In the genomic region with DNA sequence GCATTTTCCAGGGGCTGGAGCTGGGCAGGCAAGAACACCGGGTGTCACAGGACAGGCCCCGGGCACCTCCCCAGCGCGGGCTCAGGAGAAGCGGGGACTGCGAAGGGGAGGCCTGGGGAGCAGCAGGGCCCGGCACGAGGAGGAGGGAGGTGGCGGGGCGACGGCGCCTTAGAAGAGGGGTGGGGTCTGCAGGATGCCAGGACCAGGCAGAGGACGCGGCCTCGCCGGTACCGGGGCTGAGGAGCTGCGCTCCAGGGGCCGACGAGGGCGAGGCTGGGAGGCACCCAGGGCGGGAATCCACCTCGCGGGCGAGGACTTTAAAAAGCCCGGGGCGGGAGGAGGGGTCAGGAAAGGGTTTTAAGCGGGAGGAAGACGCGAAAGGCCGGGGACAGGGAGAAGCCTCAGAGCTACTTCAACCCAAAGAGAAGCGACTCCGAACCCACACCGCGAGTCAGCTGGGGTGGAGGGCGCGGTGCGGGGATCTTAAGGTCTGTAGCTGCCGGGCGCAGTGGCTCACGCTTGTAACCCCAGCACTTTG, we compare ENCODE assay signal across 1 cellular context.
TF ChIP-seq lines count a peak whose summit lies in the region.

No MANE protein-coding gene starts in this region.

TF ChIP-seq in K562, 482 proteins besides CTCF, POLR2A, EP300 and RAD21 (continued from another document and continues in another):
- TF ChIP-seq, protein P1, sequence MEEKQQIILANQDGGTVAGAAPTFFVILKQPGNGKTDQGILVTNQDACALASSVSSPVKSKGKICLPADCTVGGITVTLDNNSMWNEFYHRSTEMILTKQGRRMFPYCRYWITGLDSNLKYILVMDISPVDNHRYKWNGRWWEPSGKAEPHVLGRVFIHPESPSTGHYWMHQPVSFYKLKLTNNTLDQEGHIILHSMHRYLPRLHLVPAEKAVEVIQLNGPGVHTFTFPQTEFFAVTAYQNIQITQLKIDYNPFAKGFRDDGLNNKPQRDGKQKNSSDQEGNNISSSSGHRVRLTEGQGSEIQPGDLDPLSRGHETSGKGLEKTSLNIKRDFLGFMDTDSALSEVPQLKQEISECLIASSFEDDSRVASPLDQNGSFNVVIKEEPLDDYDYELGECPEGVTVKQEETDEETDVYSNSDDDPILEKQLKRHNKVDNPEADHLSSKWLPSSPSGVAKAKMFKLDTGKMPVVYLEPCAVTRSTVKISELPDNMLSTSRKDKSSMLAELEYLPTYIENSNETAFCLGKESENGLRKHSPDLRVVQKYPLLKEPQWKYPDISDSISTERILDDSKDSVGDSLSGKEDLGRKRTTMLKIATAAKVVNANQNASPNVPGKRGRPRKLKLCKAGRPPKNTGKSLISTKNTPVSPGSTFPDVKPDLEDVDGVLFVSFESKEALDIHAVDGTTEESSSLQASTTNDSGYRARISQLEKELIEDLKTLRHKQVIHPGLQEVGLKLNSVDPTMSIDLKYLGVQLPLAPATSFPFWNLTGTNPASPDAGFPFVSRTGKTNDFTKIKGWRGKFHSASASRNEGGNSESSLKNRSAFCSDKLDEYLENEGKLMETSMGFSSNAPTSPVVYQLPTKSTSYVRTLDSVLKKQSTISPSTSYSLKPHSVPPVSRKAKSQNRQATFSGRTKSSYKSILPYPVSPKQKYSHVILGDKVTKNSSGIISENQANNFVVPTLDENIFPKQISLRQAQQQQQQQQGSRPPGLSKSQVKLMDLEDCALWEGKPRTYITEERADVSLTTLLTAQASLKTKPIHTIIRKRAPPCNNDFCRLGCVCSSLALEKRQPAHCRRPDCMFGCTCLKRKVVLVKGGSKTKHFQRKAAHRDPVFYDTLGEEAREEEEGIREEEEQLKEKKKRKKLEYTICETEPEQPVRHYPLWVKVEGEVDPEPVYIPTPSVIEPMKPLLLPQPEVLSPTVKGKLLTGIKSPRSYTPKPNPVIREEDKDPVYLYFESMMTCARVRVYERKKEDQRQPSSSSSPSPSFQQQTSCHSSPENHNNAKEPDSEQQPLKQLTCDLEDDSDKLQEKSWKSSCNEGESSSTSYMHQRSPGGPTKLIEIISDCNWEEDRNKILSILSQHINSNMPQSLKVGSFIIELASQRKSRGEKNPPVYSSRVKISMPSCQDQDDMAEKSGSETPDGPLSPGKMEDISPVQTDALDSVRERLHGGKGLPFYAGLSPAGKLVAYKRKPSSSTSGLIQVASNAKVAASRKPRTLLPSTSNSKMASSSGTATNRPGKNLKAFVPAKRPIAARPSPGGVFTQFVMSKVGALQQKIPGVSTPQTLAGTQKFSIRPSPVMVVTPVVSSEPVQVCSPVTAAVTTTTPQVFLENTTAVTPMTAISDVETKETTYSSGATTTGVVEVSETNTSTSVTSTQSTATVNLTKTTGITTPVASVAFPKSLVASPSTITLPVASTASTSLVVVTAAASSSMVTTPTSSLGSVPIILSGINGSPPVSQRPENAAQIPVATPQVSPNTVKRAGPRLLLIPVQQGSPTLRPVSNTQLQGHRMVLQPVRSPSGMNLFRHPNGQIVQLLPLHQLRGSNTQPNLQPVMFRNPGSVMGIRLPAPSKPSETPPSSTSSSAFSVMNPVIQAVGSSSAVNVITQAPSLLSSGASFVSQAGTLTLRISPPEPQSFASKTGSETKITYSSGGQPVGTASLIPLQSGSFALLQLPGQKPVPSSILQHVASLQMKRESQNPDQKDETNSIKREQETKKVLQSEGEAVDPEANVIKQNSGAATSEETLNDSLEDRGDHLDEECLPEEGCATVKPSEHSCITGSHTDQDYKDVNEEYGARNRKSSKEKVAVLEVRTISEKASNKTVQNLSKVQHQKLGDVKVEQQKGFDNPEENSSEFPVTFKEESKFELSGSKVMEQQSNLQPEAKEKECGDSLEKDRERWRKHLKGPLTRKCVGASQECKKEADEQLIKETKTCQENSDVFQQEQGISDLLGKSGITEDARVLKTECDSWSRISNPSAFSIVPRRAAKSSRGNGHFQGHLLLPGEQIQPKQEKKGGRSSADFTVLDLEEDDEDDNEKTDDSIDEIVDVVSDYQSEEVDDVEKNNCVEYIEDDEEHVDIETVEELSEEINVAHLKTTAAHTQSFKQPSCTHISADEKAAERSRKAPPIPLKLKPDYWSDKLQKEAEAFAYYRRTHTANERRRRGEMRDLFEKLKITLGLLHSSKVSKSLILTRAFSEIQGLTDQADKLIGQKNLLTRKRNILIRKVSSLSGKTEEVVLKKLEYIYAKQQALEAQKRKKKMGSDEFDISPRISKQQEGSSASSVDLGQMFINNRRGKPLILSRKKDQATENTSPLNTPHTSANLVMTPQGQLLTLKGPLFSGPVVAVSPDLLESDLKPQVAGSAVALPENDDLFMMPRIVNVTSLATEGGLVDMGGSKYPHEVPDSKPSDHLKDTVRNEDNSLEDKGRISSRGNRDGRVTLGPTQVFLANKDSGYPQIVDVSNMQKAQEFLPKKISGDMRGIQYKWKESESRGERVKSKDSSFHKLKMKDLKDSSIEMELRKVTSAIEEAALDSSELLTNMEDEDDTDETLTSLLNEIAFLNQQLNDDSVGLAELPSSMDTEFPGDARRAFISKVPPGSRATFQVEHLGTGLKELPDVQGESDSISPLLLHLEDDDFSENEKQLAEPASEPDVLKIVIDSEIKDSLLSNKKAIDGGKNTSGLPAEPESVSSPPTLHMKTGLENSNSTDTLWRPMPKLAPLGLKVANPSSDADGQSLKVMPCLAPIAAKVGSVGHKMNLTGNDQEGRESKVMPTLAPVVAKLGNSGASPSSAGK (IDR thresholded peaks at IDR 0.05) = peak; percentile 92
- TF ChIP-seq RBM22 (IDR thresholded peaks at IDR 0.05; ENCODE audit: low read depth, low read length, poor library complexity, severe bottlenecking) = no peak
- TF ChIP-seq L3MBTL2 (IDR thresholded peaks at IDR 0.05) = peak; percentile 91
- TF ChIP-seq SOX6 (IDR thresholded peaks at IDR 0.05) = no peak
- TF ChIP-seq, protein P2, sequence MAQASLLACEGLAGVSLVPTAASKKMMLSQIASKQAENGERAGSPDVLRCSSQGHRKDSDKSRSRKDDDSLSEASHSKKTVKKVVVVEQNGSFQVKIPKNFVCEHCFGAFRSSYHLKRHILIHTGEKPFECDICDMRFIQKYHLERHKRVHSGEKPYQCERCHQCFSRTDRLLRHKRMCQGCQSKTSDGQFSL (CRISPR knock-in tag; IDR thresholded peaks at IDR 0.05) = no peak
- TF ChIP-seq, protein P2 (tag; IDR thresholded peaks at IDR 0.05) = no peak
- TF ChIP-seq PTTG1 (tag; IDR thresholded peaks at IDR 0.05; ENCODE audit: low read depth) = no peak
- no peak for TF ChIP-seq ZNF436 (CRISPR knock-in tag; IDR thresholded peaks at IDR 0.05)
- no peak for TF ChIP-seq HMG20A (CRISPR knock-in tag; conservative IDR thresholded peaks at IDR 0.05)
- TF ChIP-seq NFIC (IDR thresholded peaks at IDR 0.05) = no peak
- TF ChIP-seq ZNF165 (CRISPR knock-in tag; IDR thresholded peaks at IDR 0.05; ENCODE audit: borderline replicate concordance) = no peak
- TF ChIP-seq, protein P3, sequence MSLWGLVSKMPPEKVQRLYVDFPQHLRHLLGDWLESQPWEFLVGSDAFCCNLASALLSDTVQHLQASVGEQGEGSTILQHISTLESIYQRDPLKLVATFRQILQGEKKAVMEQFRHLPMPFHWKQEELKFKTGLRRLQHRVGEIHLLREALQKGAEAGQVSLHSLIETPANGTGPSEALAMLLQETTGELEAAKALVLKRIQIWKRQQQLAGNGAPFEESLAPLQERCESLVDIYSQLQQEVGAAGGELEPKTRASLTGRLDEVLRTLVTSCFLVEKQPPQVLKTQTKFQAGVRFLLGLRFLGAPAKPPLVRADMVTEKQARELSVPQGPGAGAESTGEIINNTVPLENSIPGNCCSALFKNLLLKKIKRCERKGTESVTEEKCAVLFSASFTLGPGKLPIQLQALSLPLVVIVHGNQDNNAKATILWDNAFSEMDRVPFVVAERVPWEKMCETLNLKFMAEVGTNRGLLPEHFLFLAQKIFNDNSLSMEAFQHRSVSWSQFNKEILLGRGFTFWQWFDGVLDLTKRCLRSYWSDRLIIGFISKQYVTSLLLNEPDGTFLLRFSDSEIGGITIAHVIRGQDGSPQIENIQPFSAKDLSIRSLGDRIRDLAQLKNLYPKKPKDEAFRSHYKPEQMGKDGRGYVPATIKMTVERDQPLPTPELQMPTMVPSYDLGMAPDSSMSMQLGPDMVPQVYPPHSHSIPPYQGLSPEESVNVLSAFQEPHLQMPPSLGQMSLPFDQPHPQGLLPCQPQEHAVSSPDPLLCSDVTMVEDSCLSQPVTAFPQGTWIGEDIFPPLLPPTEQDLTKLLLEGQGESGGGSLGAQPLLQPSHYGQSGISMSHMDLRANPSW (CRISPR knock-in tag; IDR thresholded peaks at IDR 0.05) = no peak
- TF ChIP-seq, protein P4, sequence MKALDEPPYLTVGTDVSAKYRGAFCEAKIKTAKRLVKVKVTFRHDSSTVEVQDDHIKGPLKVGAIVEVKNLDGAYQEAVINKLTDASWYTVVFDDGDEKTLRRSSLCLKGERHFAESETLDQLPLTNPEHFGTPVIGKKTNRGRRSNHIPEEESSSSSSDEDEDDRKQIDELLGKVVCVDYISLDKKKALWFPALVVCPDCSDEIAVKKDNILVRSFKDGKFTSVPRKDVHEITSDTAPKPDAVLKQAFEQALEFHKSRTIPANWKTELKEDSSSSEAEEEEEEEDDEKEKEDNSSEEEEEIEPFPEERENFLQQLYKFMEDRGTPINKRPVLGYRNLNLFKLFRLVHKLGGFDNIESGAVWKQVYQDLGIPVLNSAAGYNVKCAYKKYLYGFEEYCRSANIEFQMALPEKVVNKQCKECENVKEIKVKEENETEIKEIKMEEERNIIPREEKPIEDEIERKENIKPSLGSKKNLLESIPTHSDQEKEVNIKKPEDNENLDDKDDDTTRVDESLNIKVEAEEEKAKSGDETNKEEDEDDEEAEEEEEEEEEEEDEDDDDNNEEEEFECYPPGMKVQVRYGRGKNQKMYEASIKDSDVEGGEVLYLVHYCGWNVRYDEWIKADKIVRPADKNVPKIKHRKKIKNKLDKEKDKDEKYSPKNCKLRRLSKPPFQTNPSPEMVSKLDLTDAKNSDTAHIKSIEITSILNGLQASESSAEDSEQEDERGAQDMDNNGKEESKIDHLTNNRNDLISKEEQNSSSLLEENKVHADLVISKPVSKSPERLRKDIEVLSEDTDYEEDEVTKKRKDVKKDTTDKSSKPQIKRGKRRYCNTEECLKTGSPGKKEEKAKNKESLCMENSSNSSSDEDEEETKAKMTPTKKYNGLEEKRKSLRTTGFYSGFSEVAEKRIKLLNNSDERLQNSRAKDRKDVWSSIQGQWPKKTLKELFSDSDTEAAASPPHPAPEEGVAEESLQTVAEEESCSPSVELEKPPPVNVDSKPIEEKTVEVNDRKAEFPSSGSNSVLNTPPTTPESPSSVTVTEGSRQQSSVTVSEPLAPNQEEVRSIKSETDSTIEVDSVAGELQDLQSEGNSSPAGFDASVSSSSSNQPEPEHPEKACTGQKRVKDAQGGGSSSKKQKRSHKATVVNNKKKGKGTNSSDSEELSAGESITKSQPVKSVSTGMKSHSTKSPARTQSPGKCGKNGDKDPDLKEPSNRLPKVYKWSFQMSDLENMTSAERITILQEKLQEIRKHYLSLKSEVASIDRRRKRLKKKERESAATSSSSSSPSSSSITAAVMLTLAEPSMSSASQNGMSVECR (CRISPR knock-in tag; IDR thresholded peaks at IDR 0.05) = peak; percentile 44; the same call in 1 of the 2 replicates
- no peak for TF ChIP-seq ZNF586 (CRISPR knock-in tag; conservative IDR thresholded peaks at IDR 0.05)
- no peak for TF ChIP-seq BRD4 (IDR thresholded peaks at IDR 0.05)
- TF ChIP-seq GABPA (tag; conservative IDR thresholded peaks at IDR 0.05; ENCODE audit: low read depth) = 0 out of 2 replicates have a peak, but pooled peaks have one; percentile 38
- TF ChIP-seq ETV5 (CRISPR knock-in tag; IDR thresholded peaks at IDR 0.05; ENCODE audit: low read depth) = no peak
- TF ChIP-seq, protein P5, sequence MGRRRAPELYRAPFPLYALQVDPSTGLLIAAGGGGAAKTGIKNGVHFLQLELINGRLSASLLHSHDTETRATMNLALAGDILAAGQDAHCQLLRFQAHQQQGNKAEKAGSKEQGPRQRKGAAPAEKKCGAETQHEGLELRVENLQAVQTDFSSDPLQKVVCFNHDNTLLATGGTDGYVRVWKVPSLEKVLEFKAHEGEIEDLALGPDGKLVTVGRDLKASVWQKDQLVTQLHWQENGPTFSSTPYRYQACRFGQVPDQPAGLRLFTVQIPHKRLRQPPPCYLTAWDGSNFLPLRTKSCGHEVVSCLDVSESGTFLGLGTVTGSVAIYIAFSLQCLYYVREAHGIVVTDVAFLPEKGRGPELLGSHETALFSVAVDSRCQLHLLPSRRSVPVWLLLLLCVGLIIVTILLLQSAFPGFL (CRISPR knock-in tag; IDR thresholded peaks at IDR 0.05) = no peak
- TF ChIP-seq RBM14 (IDR thresholded peaks at IDR 0.05; ENCODE audit: borderline replicate concordance, insufficient read depth, low read depth, low read length) = no peak
- TF ChIP-seq ZNF584 (CRISPR knock-in tag; IDR thresholded peaks at IDR 0.05; ENCODE audit: low read depth) = no peak
- TF ChIP-seq NCOA4 (IDR thresholded peaks at IDR 0.05; ENCODE audit: partially characterized antibody) = no peak
- no peak for TF ChIP-seq YY1 (IDR thresholded peaks at IDR 0.05; ENCODE audit: borderline replicate concordance in 1 of 3, control insufficient read depth in 1 of 3, extremely low read depth in 1 of 3, insufficient read depth in 3 of 3, insufficient read length in 1 of 3, insufficient replicate concordance in 2 of 3, low read depth in 1 of 3, low read length in 2 of 3)
- TF ChIP-seq, protein P6, sequence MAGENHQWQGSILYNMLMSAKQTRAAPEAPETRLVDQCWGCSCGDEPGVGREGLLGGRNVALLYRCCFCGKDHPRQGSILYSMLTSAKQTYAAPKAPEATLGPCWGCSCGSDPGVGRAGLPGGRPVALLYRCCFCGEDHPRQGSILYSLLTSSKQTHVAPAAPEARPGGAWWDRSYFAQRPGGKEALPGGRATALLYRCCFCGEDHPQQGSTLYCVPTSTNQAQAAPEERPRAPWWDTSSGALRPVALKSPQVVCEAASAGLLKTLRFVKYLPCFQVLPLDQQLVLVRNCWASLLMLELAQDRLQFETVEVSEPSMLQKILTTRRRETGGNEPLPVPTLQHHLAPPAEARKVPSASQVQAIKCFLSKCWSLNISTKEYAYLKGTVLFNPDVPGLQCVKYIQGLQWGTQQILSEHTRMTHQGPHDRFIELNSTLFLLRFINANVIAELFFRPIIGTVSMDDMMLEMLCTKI (IDR thresholded peaks at IDR 0.05; ENCODE audit: partially characterized antibody) = no peak
- TF ChIP-seq, protein P7, sequence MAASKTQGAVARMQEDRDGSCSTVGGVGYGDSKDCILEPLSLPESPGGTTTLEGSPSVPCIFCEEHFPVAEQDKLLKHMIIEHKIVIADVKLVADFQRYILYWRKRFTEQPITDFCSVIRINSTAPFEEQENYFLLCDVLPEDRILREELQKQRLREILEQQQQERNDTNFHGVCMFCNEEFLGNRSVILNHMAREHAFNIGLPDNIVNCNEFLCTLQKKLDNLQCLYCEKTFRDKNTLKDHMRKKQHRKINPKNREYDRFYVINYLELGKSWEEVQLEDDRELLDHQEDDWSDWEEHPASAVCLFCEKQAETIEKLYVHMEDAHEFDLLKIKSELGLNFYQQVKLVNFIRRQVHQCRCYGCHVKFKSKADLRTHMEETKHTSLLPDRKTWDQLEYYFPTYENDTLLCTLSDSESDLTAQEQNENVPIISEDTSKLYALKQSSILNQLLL (CRISPR knock-in tag; IDR thresholded peaks at IDR 0.05; ENCODE audit: borderline replicate concordance) = no peak
- TF ChIP-seq ZNF589 (CRISPR knock-in tag; IDR thresholded peaks at IDR 0.05; ENCODE audit: low read depth) = no peak
- no peak for TF ChIP-seq FOXA3 (CRISPR knock-in tag; conservative IDR thresholded peaks at IDR 0.05 in 1 of 2, IDR thresholded peaks at IDR 0.05 in 1 of 2)
- TF ChIP-seq ZFX (CRISPR knock-in tag; IDR thresholded peaks at IDR 0.05) = peak; percentile 29; the same call in 1 of the 2 replicates
- TF ChIP-seq POLR3G (IDR thresholded peaks at IDR 0.05; ENCODE audit: extremely low read depth, insufficient read length, insufficient replicate concordance) = no peak
- TF ChIP-seq HMGN3 (IDR thresholded peaks at IDR 0.05; ENCODE audit: borderline replicate concordance, extremely low read depth, insufficient read length, low read depth, low read length) = no peak
